ENCODE assay signal across 16 cellular contexts in genomic region chr1:223017291-223017690, GRCh38.
A peak's percentile ranks its signal among the peaks of the same experiment; 100 is the strongest.
DNase-seq lines count a peak whose midpoint lies in the region; ATAC-seq lines count a peak whose summit lies in the region.
"Had no signal": no experiment of that assay in that cellular context is flagged by ENCODE, and none has a peak within 500 bp of the region (broad histone marks: within the 10 kb centered on the region; RNA-seq: fewer than 3 reads in every experiment).

No MANE protein-coding gene starts in this region.

- H3K18ac ChIP-seq in mesendoderm (ENCODE audit: low read length) = peak overlapping the region; percentile 5

- H3K4ac ChIP-seq in mesendoderm (ENCODE audit: low read depth, low read length) = no peak overlapping the region

- no peak overlapping the region for H2BK15ac ChIP-seq in mesendoderm (replicated peaks; ENCODE audit: low read depth)

- H3K4me2 ChIP-seq in mesendoderm (ENCODE audit: low read length) = no peak overlapping the region

- intact Hi-C loops in left ventricle myocardium superior (cut with micrococcal nuclease) = no loop called here

- H3K36me3 ChIP-seq in mesendoderm (ENCODE audit: control insufficient read depth, insufficient read depth, low read length) (peaks cover 2% of the 10 kb centered on the region), subcutaneous abdominal adipose tissue (ENCODE audit: control insufficient read depth in 5 of 5, insufficient read depth in 5 of 5, low read length in 5 of 5) (no peaks in the 10 kb centered on the region)

- no peak overlapping the region for H2AK5ac ChIP-seq in mesendoderm (ENCODE audit: low read length)

- H3K79me1 ChIP-seq in mesendoderm (ENCODE audit: low read length) = peaks cover 7% of the 10 kb centered on the region

- H3K4me1 ChIP-seq in mesendoderm (ENCODE audit: control insufficient read depth, low read depth, low read length) (peaks cover 17% of the 10 kb centered on the region), subcutaneous abdominal adipose tissue (ENCODE audit: control insufficient read depth in 5 of 5, insufficient read depth in 5 of 5, low read length in 5 of 5) (peaks cover 0 to 14% (median 2%) of the 10 kb centered on the region in 5 donors)

- ATAC-seq in left ventricle myocardium superior = peak; percentile 79
- ATAC-seq: PC-3 had no signal

- H3K56ac ChIP-seq in mesendoderm (ENCODE audit: low read length) = no peak overlapping the region

- H4K5ac ChIP-seq in mesendoderm (ENCODE audit: low read length) = no peak overlapping the region

- H3K23ac ChIP-seq in mesendoderm (ENCODE audit: low read length) = no peak overlapping the region

- peaks cover 8% of the 10 kb centered on the region for H3K79me2 ChIP-seq in mesendoderm (ENCODE audit: control insufficient read depth, insufficient read depth, low read length)

- H2BK5ac ChIP-seq in mesendoderm (ENCODE audit: low read length) = no peak overlapping the region

- H4K8ac ChIP-seq in mesendoderm (ENCODE audit: low read depth, low read length) = no peak overlapping the region

- H3K4me3 ChIP-seq in mesendoderm (ENCODE audit: low read length) = no peak overlapping the region
- no peak overlapping the region for H3K4me3 ChIP-seq in subcutaneous abdominal adipose tissue (ENCODE audit: low read depth in 1 of 5, low read length in 5 of 5)

- H3K9me3 ChIP-seq in subcutaneous abdominal adipose tissue (ENCODE audit: control insufficient read depth in 5 of 5, low read length in 5 of 5) = peaks cover 0 to 3% (median 0%) of the 10 kb centered on the region in 5 donors

- H3K27me3 ChIP-seq in mesendoderm (ENCODE audit: insufficient read depth, low read length, poor library complexity) (no peaks in the 10 kb centered on the region), subcutaneous abdominal adipose tissue (ENCODE audit: control insufficient read depth in 5 of 5, insufficient read depth in 4 of 5, low read length in 5 of 5) (peaks cover 0 to 3% (median 0%) of the 10 kb centered on the region in 5 donors)

- DNase-seq in dermis blood vessel endothelial cell (peak; percentile 55), left ventricle myocardium superior (no peak), mesendoderm (no peak), NCI-H1694 treated with DMSO at 0.1 percent for 48 hours (lab: John Stamatoyannopoulos, UW) (no peak), HuH-7.5 (ENCODE audit: low spot score) (no peak), kidney tubule cell (ENCODE audit: low spot score) (no peak)
- DNase-seq: Calu3; CD4-positive, CD25-positive, alpha-beta regulatory T cell; DMS53; H7; NCI-H1105 treated with DMSO at 0.1 percent for 48 hours; NCI-H1930; NCI-H446 treated with DMSO at 0.1 percent for 48 hours; NCI-H82; PC-3 had no signal

- H2BK120ac ChIP-seq in mesendoderm (ENCODE audit: low read depth, low read length) = no peak overlapping the region

- H3K27ac ChIP-seq in mesendoderm (ENCODE audit: low read depth, low read length) = no peak overlapping the region
- peak overlapping the region; percentile 23 for H3K27ac ChIP-seq in subcutaneous abdominal adipose tissue (ENCODE audit: low read depth, low read length)

- WGBS in mesendoderm (ENCODE audit: extremely low coverage, insufficient coverage, low lambda C conversion rate) = no CpG with 5 or more reads among the region's 8 CpGs

- H3K9ac ChIP-seq in mesendoderm (ENCODE audit: low read length) (no peak overlapping the region), subcutaneous abdominal adipose tissue (ENCODE audit: low read length in 5 of 5) (no peak overlapping the region)
